ENCODE assay signal across 9 cellular contexts in genomic region chr10:98267894-98268693, GRCh38. TPM values are rescaled to one million over a fixed set of nuclear protein-coding genes. Genes with fewer than 3 reads are reported as not detected.
DNase-seq lines count a peak whose midpoint lies in the region; ATAC-seq and TF ChIP-seq lines count a peak whose summit lies in the region.
"Had no signal": no experiment of that assay in that cellular context is flagged by ENCODE, and none has a peak within 500 bp of the region (broad histone marks: within the 10 kb centered on the region; RNA-seq: fewer than 3 reads in every experiment).

LOXL4 (minus strand) TSS chr10:98268194; CDS start chr10:98263019, 5,175 bp downstream.

- ATAC-seq in left lung (peak; percentile 37), GM19452 (IDR thresholded peaks at IDR 0.05; ENCODE audit: unreplicated experiment) (no peak)

- H3K4me3 ChIP-seq in left lung: peak within 1 kb of the TSS; percentile 28 to 40
- peak within 1 kb of the TSS; percentile 44 for H3K4me3 ChIP-seq in thymus (ENCODE audit: low read length)

- 8% methylated on average over 75 of the region's 75 CpGs for WGBS in thymus

- H3K36me3 ChIP-seq in left lung: no peaks in the 10 kb centered on the region
- H3K36me3 ChIP-seq in thymus (ENCODE audit: control insufficient read depth, insufficient read depth): no peaks in the 10 kb centered on the region

- H3K4me1 ChIP-seq in left lung: peaks cover 15 to 22% of the 10 kb centered on the region in 2 donors
- no peaks in the 10 kb centered on the region for H3K4me1 ChIP-seq in thymus (ENCODE audit: control insufficient read depth, insufficient read depth, low read length)

- intact Hi-C loops in left lung (cut with DNase I): no loop called here

- H3K9me3 ChIP-seq in left lung (no peaks in the 10 kb centered on the region), thymus (ENCODE audit: control insufficient read depth) (no peaks in the 10 kb centered on the region)

- peaks cover 0 to 33% of the 10 kb centered on the region in 2 donors for H3K27me3 ChIP-seq in left lung
- peaks cover 3% of the 10 kb centered on the region for H3K27me3 ChIP-seq in thymus (ENCODE audit: control insufficient read depth, insufficient read depth)

- DNase-seq in NCI-H2171 treated with DMSO at 0.1 percent for 48 hours (lab: John Stamatoyannopoulos, UW) (peak; percentile 13), NCI-H2171 (lab: John Stamatoyannopoulos, UW) (no peak), NCI-H146 treated with DMSO at 0.1 percent for 48 hours (lab: John Stamatoyannopoulos, UW; ENCODE audit: unreplicated experiment) (peak; percentile 20), cerebellum (ENCODE audit: low spot score) (peak; percentile 60), left lung (no peak), NCI-H1105 treated with DMSO at 0.1 percent for 48 hours (lab: John Stamatoyannopoulos, UW) (no peak)

- peak within 1 kb of the TSS; percentile 53 to 61 for H3K27ac ChIP-seq in left lung
- H3K27ac ChIP-seq in thymus (ENCODE audit: low read depth): peak within 1 kb of the TSS; percentile 25
- H3K27ac ChIP-seq: C4-2B had no signal

- no peak for TF ChIP-seq CTCF in left lung (IDR thresholded peaks at IDR 0.05)

RNA-seq across cellular contexts. Expression of gene LOXL4, which starts in this region (rescaled TPM):
- 0.27 TPM for total RNA-seq in cerebellum
- total RNA-seq in left lung: 1 to 10 TPM; 2.5 to 5.4 TPM
- 3.6 TPM for polyA plus RNA-seq in thymus

Comparison
In these comparisons a context has a peak if more than half of its experiments do, and no peak if none do; other contexts are left out.
1. DNase-seq: peak in NCI-H2171 treated with DMSO at 0.1 percent for 48 hours (single experiment) and NCI-H146 treated with DMSO at 0.1 percent for 48 hours (single experiment); none in NCI-H2171 (single experiment), left lung (0 of 2) and NCI-H1105 treated with DMSO at 0.1 percent for 48 hours (single experiment).
2. Peak in DNase-seq in cerebellum; RNA of the gene not detected or under 1 TPM.